ENCODE assay signal across 26 cellular contexts in genomic region chr4:8122746-8123145, GRCh38.
"Had no signal": no experiment of that assay in that cellular context is flagged by ENCODE, and none has a peak within 500 bp of the region (broad histone marks: within the 10 kb centered on the region; RNA-seq: fewer than 3 reads in every experiment).

No MANE protein-coding gene starts in this region.

- H3K4me3 Mint-ChIP-seq: activated CD4-positive, alpha-beta memory T cell treated with anti-CD3 and anti-CD28 coated beads for 36 hours; activated CD4-positive, alpha-beta T cell treated with anti-CD3 and anti-CD28 coated beads, Interleukin-2, amount 10 ng/mL, durations not matched to agents 24 days and 14 days; activated naive CD4-positive, alpha-beta T cell treated with anti-CD3 and anti-CD28 coated beads, Interleukin-2, amount 10 ng/mL, durations not matched to agents 7 days and 5 days; activated naive CD8-positive, alpha-beta T cell treated with anti-CD3 and anti-CD28 coated beads, Interleukin-2, amount 10 ng/mL, durations not matched to agents 7 days and 5 days; activated T-cell treated with anti-CD3 and anti-CD28 coated beads, Interleukin-2, amount 50 U/mL, for 24 hours; naive thymus-derived CD8-positive, alpha-beta T cell; T-helper 1 cell treated with Interleukin-12 subunit alpha and Interleukin-12 subunit beta and Interleukin-4 antibody, amounts not matched to agents 30 μg/mL and 1 μg/mL, for 36 hours had no signal

- H3K4me1 Mint-ChIP-seq: activated CD4-positive, alpha-beta T cell treated with anti-CD3 and anti-CD28 coated beads, Interleukin-2, amount 10 ng/mL, durations not matched to agents 24 days and 14 days; activated naive CD4-positive, alpha-beta T cell treated with anti-CD3 and anti-CD28 coated beads, Interleukin-2, amount 10 ng/mL, durations not matched to agents 7 days and 5 days; activated naive CD8-positive, alpha-beta T cell treated with anti-CD3 and anti-CD28 coated beads, Interleukin-2, amount 10 ng/mL, durations not matched to agents 7 days and 5 days had no signal

- ATAC-seq: activated CD4-positive, CD25-positive, alpha-beta regulatory T cell treated with anti-CD3 and anti-CD28 coated beads, Interleukin-2, amount 50 U/mL, for 24 hours; naive thymus-derived CD8-positive, alpha-beta T cell had no signal

- H3K4me3 ChIP-seq: ascending aorta, heart right ventricle, ovary, testis, transverse colon had no signal

- H3K27ac ChIP-seq: ascending aorta, brain microvascular endothelial cell, ovary, testis, transverse colon, WERI-Rb-1 had no signal

- H3K36me3 ChIP-seq: ascending aorta, brain microvascular endothelial cell, heart right ventricle, ovary, transverse colon, WERI-Rb-1 had no signal

- H3K4me1 ChIP-seq: ascending aorta, transverse colon had no signal

- FAIRE-seq: endothelial cell of umbilical vein, urothelium cell line had no signal

- H3K36me3 Mint-ChIP-seq: activated CD4-positive, alpha-beta memory T cell treated with anti-CD3 and anti-CD28 coated beads for 36 hours; activated naive CD4-positive, alpha-beta T cell treated with anti-CD3 and anti-CD28 coated beads, Interleukin-2, amount 10 ng/mL, durations not matched to agents 7 days and 5 days; activated naive CD8-positive, alpha-beta T cell treated with anti-CD3 and anti-CD28 coated beads, Interleukin-2, amount 10 ng/mL, durations not matched to agents 7 days and 5 days; naive thymus-derived CD8-positive, alpha-beta T cell had no signal

- H3K9me3 Mint-ChIP-seq: activated CD4-positive, alpha-beta memory T cell treated with anti-CD3 and anti-CD28 coated beads for 36 hours; activated CD4-positive, alpha-beta T cell treated with anti-CD3 and anti-CD28 coated beads, Interleukin-2, amount 10 ng/mL, durations not matched to agents 24 days and 14 days; activated naive CD4-positive, alpha-beta T cell treated with anti-CD3 and anti-CD28 coated beads, Interleukin-2, amount 10 ng/mL, durations not matched to agents 7 days and 5 days; activated naive CD8-positive, alpha-beta T cell treated with anti-CD3 and anti-CD28 coated beads, Interleukin-2, amount 10 ng/mL, durations not matched to agents 7 days and 5 days; activated T-cell treated with anti-CD3 and anti-CD28 coated beads, Interleukin-2, amount 50 U/mL, for 24 hours; naive thymus-derived CD8-positive, alpha-beta T cell; T-helper 1 cell treated with Interleukin-12 subunit alpha and Interleukin-12 subunit beta and Interleukin-4 antibody, amounts not matched to agents 30 μg/mL and 1 μg/mL, for 36 hours had no signal

- DNase-seq: activated CD4-positive, alpha-beta memory T cell treated with anti-CD3 and anti-CD28 coated beads for 36 hours; activated CD4-positive, alpha-beta T cell treated with anti-CD3 and anti-CD28 coated beads, Interleukin-2, amount 10 ng/mL, durations not matched to agents 24 days and 14 days; activated CD8-positive, alpha-beta memory T cell treated with anti-CD3 and anti-CD28 coated beads, Interleukin-2, amount 50 U/mL, for 48 hours; activated gamma-delta T cell; activated naive CD4-positive, alpha-beta T cell treated with anti-CD3 and anti-CD28 coated beads, Interleukin-2, amount 10 ng/mL, durations not matched to agents 7 days and 5 days; activated naive CD8-positive, alpha-beta T cell treated with anti-CD3 and anti-CD28 coated beads, Interleukin-2, amount 10 ng/mL, durations not matched to agents 7 days and 5 days; activated T-cell treated with anti-CD3 and anti-CD28 coated beads, Interleukin-2, amount 50 U/mL, for 24 hours; brain microvascular endothelial cell; caudate nucleus; cortex of kidney; midbrain; naive thymus-derived CD8-positive, alpha-beta T cell; ovary; retina; stimulated activated naive CD4-positive, alpha-beta T cell; T1000; testis; transverse colon; WERI-Rb-1 had no signal

- H3K27me3 Mint-ChIP-seq: activated CD4-positive, alpha-beta memory T cell treated with anti-CD3 and anti-CD28 coated beads for 36 hours; activated CD4-positive, alpha-beta T cell treated with anti-CD3 and anti-CD28 coated beads, Interleukin-2, amount 10 ng/mL, durations not matched to agents 24 days and 14 days; activated naive CD4-positive, alpha-beta T cell treated with anti-CD3 and anti-CD28 coated beads, Interleukin-2, amount 10 ng/mL, durations not matched to agents 7 days and 5 days; activated naive CD8-positive, alpha-beta T cell treated with anti-CD3 and anti-CD28 coated beads, Interleukin-2, amount 10 ng/mL, durations not matched to agents 7 days and 5 days; activated T-cell treated with anti-CD3 and anti-CD28 coated beads, Interleukin-2, amount 50 U/mL, for 24 hours had no signal

- H3K9me3 ChIP-seq: ascending aorta, heart right ventricle, ovary, testis, transverse colon had no signal

- H3K27me3 ChIP-seq: ascending aorta, brain microvascular endothelial cell, heart right ventricle, ovary, testis, transverse colon had no signal

- H3K27ac Mint-ChIP-seq: activated CD4-positive, alpha-beta memory T cell treated with anti-CD3 and anti-CD28 coated beads for 36 hours; activated CD4-positive, alpha-beta T cell treated with anti-CD3 and anti-CD28 coated beads, Interleukin-2, amount 10 ng/mL, durations not matched to agents 24 days and 14 days; activated naive CD4-positive, alpha-beta T cell treated with anti-CD3 and anti-CD28 coated beads, Interleukin-2, amount 10 ng/mL, durations not matched to agents 7 days and 5 days; activated naive CD8-positive, alpha-beta T cell treated with anti-CD3 and anti-CD28 coated beads, Interleukin-2, amount 10 ng/mL, durations not matched to agents 7 days and 5 days; activated T-cell treated with anti-CD3 and anti-CD28 coated beads, Interleukin-2, amount 50 U/mL, for 24 hours; naive thymus-derived CD8-positive, alpha-beta T cell; progenitor cell of endocrine pancreas; T-helper 1 cell treated with Interleukin-12 subunit alpha and Interleukin-12 subunit beta and Interleukin-4 antibody, amounts not matched to agents 30 μg/mL and 1 μg/mL, for 36 hours had no signal
